In genomic region chr1:221988829-221989228, GRCh38 we compare ENCODE assay signal across 1 cellular context.
TF ChIP-seq lines count a peak whose summit lies in the region.

No MANE protein-coding gene starts in this region.

TF ChIP-seq in GM23338, 12 proteins besides CTCF, POLR2A, EP300 and RAD21 (continued from another document):
- TF ChIP-seq ZNF462 (CRISPR knock-in tag; IDR thresholded peaks at IDR 0.05) = no peak
- no peak for TF ChIP-seq STAT1 (IDR thresholded peaks at IDR 0.05; ENCODE audit: unreplicated experiment)
- no peak for TF ChIP-seq ZNF331 (CRISPR knock-in tag; IDR thresholded peaks at IDR 0.05; ENCODE audit: low read depth)
- no peak for TF ChIP-seq JUNB (IDR thresholded peaks at IDR 0.05; ENCODE audit: unreplicated experiment)
- no peak for TF ChIP-seq EZH2 (IDR thresholded peaks at IDR 0.05; ENCODE audit: low read depth, unreplicated experiment)
- TF ChIP-seq REST (IDR thresholded peaks at IDR 0.05; ENCODE audit: unreplicated experiment) = no peak
